Comparison of ENCODE assay signal across 10 cellular contexts in genomic region chr1:38044224-38045215, GRCh38. TPM values are rescaled to one million over a fixed set of nuclear protein-coding genes. Genes with fewer than 3 reads are reported as not detected.
DNase-seq lines count a peak whose midpoint lies in the region; ATAC-seq lines count a peak whose summit lies in the region.
"Had no signal": no experiment of that assay in that cellular context is flagged by ENCODE, and none has a peak within 500 bp of the region (broad histone marks: within the 10 kb centered on the region; RNA-seq: fewer than 3 reads in every experiment).

No MANE protein-coding gene starts in this region.

- peaks cover 55% of the 10 kb centered on the region for H3K27me3 Mint-ChIP-seq in activated CD4-positive, alpha-beta memory T cell treated with anti-CD3 and anti-CD28 coated beads for 36 hours
- peaks cover 53% of the 10 kb centered on the region for H3K27me3 Mint-ChIP-seq in activated CD4-positive, alpha-beta memory T cell treated with anti-CD3 and anti-CD28 coated beads, Interleukin-2, amount 10 ng/mL, durations not matched to agents 7 days and 5 days
- H3K27me3 Mint-ChIP-seq in activated T-helper 2 cell treated with anti-CD3 and anti-CD28 coated beads, Interferon-gamma antibody, Interleukin-2, Interleukin-4, amounts not matched to agents 10 μg/mL and 5 μg/mL and 100 μg/mL, durations not matched to agents 14 hours and 24 hours and 36 hours (ENCODE audit: low read depth), result peaks cover 48% of the 10 kb centered on the region
- peaks cover 74% of the 10 kb centered on the region for H3K27me3 Mint-ChIP-seq in stimulated activated naive CD8-positive, alpha-beta T cell treated with anti-CD3 and anti-CD28 coated beads, Interleukin-15, amount 100 ng/mL, for 72 hours

- H3K9me3 Mint-ChIP-seq in activated CD4-positive, alpha-beta memory T cell treated with anti-CD3 and anti-CD28 coated beads for 36 hours, result no peaks in the 10 kb centered on the region
- no peaks in the 10 kb centered on the region for H3K9me3 Mint-ChIP-seq in activated CD4-positive, alpha-beta memory T cell treated with anti-CD3 and anti-CD28 coated beads, Interleukin-2, amount 10 ng/mL, durations not matched to agents 7 days and 5 days
- H3K9me3 Mint-ChIP-seq in activated T-helper 2 cell treated with anti-CD3 and anti-CD28 coated beads, Interferon-gamma antibody, Interleukin-2, Interleukin-4, amounts not matched to agents 10 μg/mL and 5 μg/mL and 100 μg/mL, durations not matched to agents 14 hours and 24 hours and 36 hours, result no peaks in the 10 kb centered on the region
- no peaks in the 10 kb centered on the region for H3K9me3 Mint-ChIP-seq in stimulated activated naive CD8-positive, alpha-beta T cell treated with anti-CD3 and anti-CD28 coated beads, Interleukin-15, amount 100 ng/mL, for 72 hours

- POLR2A ChIA-PET in activated CD4-positive, alpha-beta memory T cell treated with anti-CD3 and anti-CD28 coated beads for 36 hours (lab: Charles Lee), result interaction anchor here (0.9 to 1.6 kb wide), 2 partner anchors 16 kb away, joined by 4 to 7 read pairs; no protein-coding TSS in a partner anchor
- POLR2A ChIA-PET in activated CD4-positive, alpha-beta memory T cell treated with anti-CD3 and anti-CD28 coated beads, Interleukin-2, amount 10 ng/mL, durations not matched to agents 7 days and 5 days (lab: Charles Lee), result interaction anchor here (1.2 kb wide), 1 partner anchor 32 kb away, joined by 3 read pairs; the partner anchor contains the start of gene UTP11

- no peaks in the 10 kb centered on the region for H3K36me3 Mint-ChIP-seq in activated CD4-positive, alpha-beta memory T cell treated with anti-CD3 and anti-CD28 coated beads for 36 hours
- H3K36me3 Mint-ChIP-seq in activated CD4-positive, alpha-beta memory T cell treated with anti-CD3 and anti-CD28 coated beads, Interleukin-2, amount 10 ng/mL, durations not matched to agents 7 days and 5 days (ENCODE audit: low read depth), result no peaks in the 10 kb centered on the region
- H3K36me3 Mint-ChIP-seq in activated T-helper 2 cell treated with anti-CD3 and anti-CD28 coated beads, Interferon-gamma antibody, Interleukin-2, Interleukin-4, amounts not matched to agents 10 μg/mL and 5 μg/mL and 100 μg/mL, durations not matched to agents 14 hours and 24 hours and 36 hours (ENCODE audit: low read depth), result no peaks in the 10 kb centered on the region

- H3K4me3 Mint-ChIP-seq in activated CD4-positive, alpha-beta memory T cell treated with anti-CD3 and anti-CD28 coated beads for 36 hours, result peak overlapping the region; percentile 48
- no peak overlapping the region for H3K4me3 Mint-ChIP-seq in activated CD4-positive, alpha-beta memory T cell treated with anti-CD3 and anti-CD28 coated beads, Interleukin-2, amount 10 ng/mL, durations not matched to agents 7 days and 5 days
- H3K4me3 Mint-ChIP-seq in activated T-helper 2 cell treated with anti-CD3 and anti-CD28 coated beads, Interferon-gamma antibody, Interleukin-2, Interleukin-4, amounts not matched to agents 10 μg/mL and 5 μg/mL and 100 μg/mL, durations not matched to agents 14 hours and 24 hours and 36 hours (ENCODE audit: low read depth), result peak overlapping the region; percentile 64
- H3K4me3 Mint-ChIP-seq in stimulated activated naive CD8-positive, alpha-beta T cell treated with anti-CD3 and anti-CD28 coated beads, Interleukin-15, amount 100 ng/mL, for 72 hours, result peak overlapping the region; percentile 81 to 89

- peaks cover 5% of the 10 kb centered on the region for H3K36me3 ChIP-seq in iPS-15b (ENCODE audit: control insufficient read depth, insufficient read depth, low read length)

- DNase-seq in activated CD4-positive, alpha-beta memory T cell treated with anti-CD3 and anti-CD28 coated beads for 36 hours, result no peak
- DNase-seq in activated CD4-positive, alpha-beta memory T cell treated with anti-CD3 and anti-CD28 coated beads, Interleukin-2, amount 10 ng/mL, durations not matched to agents 7 days and 5 days, result no peak
- no peak for DNase-seq in activated T-helper 2 cell treated with anti-CD3 and anti-CD28 coated beads, Interferon-gamma antibody, Interleukin-2, Interleukin-4, amounts not matched to agents 10 μg/mL and 5 μg/mL and 100 μg/mL, durations not matched to agents 14 hours and 24 hours and 36 hours (ENCODE audit: low spot score)
- DNase-seq in stimulated activated naive CD8-positive, alpha-beta T cell treated with anti-CD3 and anti-CD28 coated beads, Interleukin-15, amount 100 ng/mL, for 72 hours, result no peak
- DNase-seq in DMS53 treated with DMSO at 0.1 percent for 48 hours (lab: John Stamatoyannopoulos, UW; ENCODE audit: unreplicated experiment), result no peak
- DNase-seq in Right ventricle myocardium inferior (ENCODE audit: missing footprints), result no peak
- DNase-seq: Calu3 had no signal

- H3K4me1 Mint-ChIP-seq in activated CD4-positive, alpha-beta memory T cell treated with anti-CD3 and anti-CD28 coated beads for 36 hours (ENCODE audit: low read depth), result peaks cover 7% of the 10 kb centered on the region
- H3K4me1 Mint-ChIP-seq in activated CD4-positive, alpha-beta memory T cell treated with anti-CD3 and anti-CD28 coated beads, Interleukin-2, amount 10 ng/mL, durations not matched to agents 7 days and 5 days, result peaks cover 14% of the 10 kb centered on the region
- H3K4me1 Mint-ChIP-seq in activated T-helper 2 cell treated with anti-CD3 and anti-CD28 coated beads, Interferon-gamma antibody, Interleukin-2, Interleukin-4, amounts not matched to agents 10 μg/mL and 5 μg/mL and 100 μg/mL, durations not matched to agents 14 hours and 24 hours and 36 hours (ENCODE audit: low read depth), result peaks cover 5% of the 10 kb centered on the region
- H3K4me1 Mint-ChIP-seq in stimulated activated naive CD8-positive, alpha-beta T cell treated with anti-CD3 and anti-CD28 coated beads, Interleukin-15, amount 100 ng/mL, for 72 hours, result peaks cover 27% of the 10 kb centered on the region

- H3K9ac ChIP-seq in iPS-15b (ENCODE audit: low read depth, low read length), result peak overlapping the region; percentile 26
- H3K9ac ChIP-seq: KMS-11 had no signal

- H3K4me3 ChIP-seq in iPS-15b (ENCODE audit: low read depth, low read length), result peak overlapping the region; percentile 64

- no peak for ATAC-seq in stimulated activated naive CD8-positive, alpha-beta T cell treated with anti-CD3 and anti-CD28 coated beads, Interleukin-15, amount 100 ng/mL, for 72 hours
- no peak for ATAC-seq in Right ventricle myocardium inferior
- ATAC-seq in HG02840 (IDR thresholded peaks at IDR 0.05; ENCODE audit: low FRiP score, unreplicated experiment), result no peak

- intact Hi-C loops in activated CD4-positive, alpha-beta memory T cell treated with anti-CD3 and anti-CD28 coated beads for 36 hours (cut with micrococcal nuclease), result no loop called here
- intact Hi-C loops in activated T-helper 2 cell treated with anti-CD3 and anti-CD28 coated beads, Interferon-gamma antibody, Interleukin-2, Interleukin-4, amounts not matched to agents 10 μg/mL and 5 μg/mL and 100 μg/mL, durations not matched to agents 14 hours and 24 hours and 36 hours (cut with micrococcal nuclease), result no loop called here
- intact Hi-C loops in Right ventricle myocardium inferior (cut with DNase I), result loop anchor here (5.0 to 10.0 kb wide), 2 partner anchors 540 to 788 kb away; no protein-coding TSS in a partner anchor

- peaks cover 55% of the 10 kb centered on the region for H3K27me3 ChIP-seq in iPS-15b (ENCODE audit: control insufficient read depth, insufficient read depth, low read length)

- CTCF ChIA-PET in activated CD4-positive, alpha-beta memory T cell treated with anti-CD3 and anti-CD28 coated beads for 36 hours (lab: Charles Lee), result interaction anchor here (0.7 to 1.1 kb wide), 2 partner anchors 13 to 184 kb away, joined by 3 read pairs; no protein-coding TSS in a partner anchor
- CTCF ChIA-PET in activated CD4-positive, alpha-beta memory T cell treated with anti-CD3 and anti-CD28 coated beads, Interleukin-2, amount 10 ng/mL, durations not matched to agents 7 days and 5 days (lab: Charles Lee), result interaction anchor here (0.6 to 0.9 kb wide), 2 partner anchors 15 to 189 kb away, joined by 3 to 4 read pairs; no protein-coding TSS in a partner anchor

- H3K27ac Mint-ChIP-seq in activated CD4-positive, alpha-beta memory T cell treated with anti-CD3 and anti-CD28 coated beads for 36 hours, result no peak overlapping the region
- H3K27ac Mint-ChIP-seq in activated CD4-positive, alpha-beta memory T cell treated with anti-CD3 and anti-CD28 coated beads, Interleukin-2, amount 10 ng/mL, durations not matched to agents 7 days and 5 days, result no peak overlapping the region
- H3K27ac Mint-ChIP-seq in activated T-helper 2 cell treated with anti-CD3 and anti-CD28 coated beads, Interferon-gamma antibody, Interleukin-2, Interleukin-4, amounts not matched to agents 10 μg/mL and 5 μg/mL and 100 μg/mL, durations not matched to agents 14 hours and 24 hours and 36 hours, result no peak overlapping the region
- peak overlapping the region; percentile 13 to 52 for H3K27ac Mint-ChIP-seq in stimulated activated naive CD8-positive, alpha-beta T cell treated with anti-CD3 and anti-CD28 coated beads, Interleukin-15, amount 100 ng/mL, for 72 hours

- H3K4me1 ChIP-seq in iPS-15b (ENCODE audit: control insufficient read depth, insufficient read depth, low read length), result peaks cover 2% of the 10 kb centered on the region

- H3K9me3 ChIP-seq in iPS-15b (ENCODE audit: control insufficient read depth, insufficient read depth, low read length), result no peaks in the 10 kb centered on the region

RNA-seq across cellular contexts. Expression of gene POU3F1, which starts 2.1 kb away (rescaled TPM):
- under 1 TPM; 0.26 to 0.36 TPM for total RNA-seq in activated CD4-positive, alpha-beta memory T cell treated with anti-CD3 and anti-CD28 coated beads for 36 hours
- not detected for total RNA-seq in activated CD4-positive, alpha-beta memory T cell treated with anti-CD3 and anti-CD28 coated beads, Interleukin-2, amount 10 ng/mL, durations not matched to agents 7 days and 5 days
- 0.32 and 0.48 TPM in 2 replicates for total RNA-seq in activated T-helper 2 cell treated with anti-CD3 and anti-CD28 coated beads, Interferon-gamma antibody, Interleukin-2, Interleukin-4, amounts not matched to agents 10 μg/mL and 5 μg/mL and 100 μg/mL, durations not matched to agents 14 hours and 24 hours and 36 hours
- total RNA-seq in Right ventricle myocardium inferior, result 0.11 TPM
- total RNA-seq: Calu3 had no signal

RNA-seq across cellular contexts. Expression of gene UTP11, which starts 32.0 kb away (rescaled TPM):
- 10 to 100 TPM; 51.2 to 52.3 TPM for total RNA-seq in activated CD4-positive, alpha-beta memory T cell treated with anti-CD3 and anti-CD28 coated beads for 36 hours
- 10 to 100 TPM; 29.1 to 33.2 TPM for total RNA-seq in activated CD4-positive, alpha-beta memory T cell treated with anti-CD3 and anti-CD28 coated beads, Interleukin-2, amount 10 ng/mL, durations not matched to agents 7 days and 5 days
- total RNA-seq in activated T-helper 2 cell treated with anti-CD3 and anti-CD28 coated beads, Interferon-gamma antibody, Interleukin-2, Interleukin-4, amounts not matched to agents 10 μg/mL and 5 μg/mL and 100 μg/mL, durations not matched to agents 14 hours and 24 hours and 36 hours, result 78.8 and 79.0 TPM in 2 replicates
- 42.3 TPM for total RNA-seq in Right ventricle myocardium inferior

RNA-seq across cellular contexts. Expression of gene FHL3, which starts 39.2 kb away (rescaled TPM):
- total RNA-seq in activated CD4-positive, alpha-beta memory T cell treated with anti-CD3 and anti-CD28 coated beads for 36 hours, result 10 to 100 TPM; 14.4 to 14.7 TPM
- 1 to 10 TPM; 9.1 to 9.8 TPM for total RNA-seq in activated CD4-positive, alpha-beta memory T cell treated with anti-CD3 and anti-CD28 coated beads, Interleukin-2, amount 10 ng/mL, durations not matched to agents 7 days and 5 days
- 30.1 and 33.3 TPM in 2 replicates for total RNA-seq in activated T-helper 2 cell treated with anti-CD3 and anti-CD28 coated beads, Interferon-gamma antibody, Interleukin-2, Interleukin-4, amounts not matched to agents 10 μg/mL and 5 μg/mL and 100 μg/mL, durations not matched to agents 14 hours and 24 hours and 36 hours
- total RNA-seq in Right ventricle myocardium inferior, result 20.2 TPM

RNA-seq across cellular contexts. Expression of gene SF3A3, which starts 54.7 kb away (rescaled TPM):
- 10 to 100 TPM; 93.5 to 94.4 TPM for total RNA-seq in activated CD4-positive, alpha-beta memory T cell treated with anti-CD3 and anti-CD28 coated beads for 36 hours
- total RNA-seq in activated CD4-positive, alpha-beta memory T cell treated with anti-CD3 and anti-CD28 coated beads, Interleukin-2, amount 10 ng/mL, durations not matched to agents 7 days and 5 days, result 10 to 100 TPM; 72.1 to 74.3 TPM
- total RNA-seq in activated T-helper 2 cell treated with anti-CD3 and anti-CD28 coated beads, Interferon-gamma antibody, Interleukin-2, Interleukin-4, amounts not matched to agents 10 μg/mL and 5 μg/mL and 100 μg/mL, durations not matched to agents 14 hours and 24 hours and 36 hours, result 105 and 112 TPM in 2 replicates
- total RNA-seq in Right ventricle myocardium inferior, result 26.9 TPM

Comparison
In these comparisons a context has a peak if more than half of its experiments do, and no peak if none do; other contexts are left out.
1. H3K27ac Mint-ChIP-seq: peak in stimulated activated naive CD8-positive, alpha-beta T cell treated with anti-CD3 and anti-CD28 coated beads, Interleukin-15, amount 100 ng/mL, for 72 hours (2 of 2); none in activated CD4-positive, alpha-beta memory T cell treated with anti-CD3 and anti-CD28 coated beads for 36 hours (single experiment), activated CD4-positive, alpha-beta memory T cell treated with anti-CD3 and anti-CD28 coated beads, Interleukin-2, amount 10 ng/mL, durations not matched to agents 7 days and 5 days (single experiment) and activated T-helper 2 cell treated with anti-CD3 and anti-CD28 coated beads, Interferon-gamma antibody, Interleukin-2, Interleukin-4, amounts not matched to agents 10 μg/mL and 5 μg/mL and 100 μg/mL, durations not matched to agents 14 hours and 24 hours and 36 hours (single experiment).